ENCODE assay signal across 10 cellular contexts in the genomic region with DNA sequence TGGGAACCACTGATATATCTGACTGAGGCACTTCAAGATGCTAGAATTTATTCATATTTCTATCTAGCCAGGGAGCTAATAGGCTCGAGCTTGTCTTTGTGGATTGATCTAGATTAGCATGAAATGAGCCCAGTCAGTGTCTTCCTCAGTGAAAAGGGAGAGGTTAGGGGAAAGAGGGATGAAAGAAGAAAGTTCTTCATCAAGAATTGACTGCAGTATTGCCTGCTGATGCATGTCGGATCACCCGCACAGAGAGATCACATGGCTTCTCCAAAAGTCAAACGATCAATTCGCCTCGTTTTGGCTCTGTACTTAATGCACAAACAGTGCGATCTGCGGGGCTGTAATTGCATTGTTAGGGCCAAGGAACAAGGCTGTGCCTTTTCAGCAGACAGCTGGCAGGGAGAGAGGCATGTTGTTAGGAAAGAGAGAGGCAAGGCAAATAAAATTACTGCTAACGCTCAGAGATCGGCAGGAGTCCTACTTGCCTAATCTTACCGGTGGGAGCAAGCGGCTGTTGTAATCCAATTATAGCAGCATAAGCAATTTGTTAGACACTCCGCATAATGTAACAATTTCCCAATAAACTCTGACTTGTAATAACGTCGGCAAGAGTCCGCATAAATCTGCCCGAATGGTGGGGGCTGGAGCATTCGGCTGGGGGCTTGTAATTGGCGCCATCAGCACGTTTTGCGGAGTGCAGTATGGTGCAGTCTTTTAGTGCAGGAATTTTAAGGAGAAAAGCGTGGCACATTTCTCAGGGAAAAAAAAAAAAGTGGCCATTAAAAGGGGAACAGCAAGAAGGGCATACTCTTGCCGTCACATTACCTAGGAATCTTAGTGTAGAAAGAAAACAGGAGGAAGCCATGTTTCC.
DNase-seq lines count a peak whose midpoint lies in the region; ATAC-seq and TF ChIP-seq lines count a peak whose summit lies in the region.
"Had no signal": no experiment of that assay in that cellular context is flagged by ENCODE, and none has a peak within 500 bp of the region (broad histone marks: within the 10 kb centered on the region; RNA-seq: fewer than 3 reads in every experiment).

No MANE protein-coding gene starts in this region.

- H3K4me3 ChIP-seq in right lobe of liver, result peak overlapping the region in 2 of 3 donors; percentile 18
- H3K4me3 ChIP-seq: BLaER1 treated with 17β-estradiol and CSF1 and Interleukin-3, amounts not matched to agents 10 nM and 100 nM had no signal

- H3K27ac ChIP-seq in right lobe of liver, result peak overlapping the region in 1 of 3 donors; percentile 38
- H3K27ac ChIP-seq: BLaER1 treated with 17β-estradiol and CSF1 and Interleukin-3, amounts not matched to agents 10 nM and 100 nM had no signal

- TF ChIP-seq POLR2A in right lobe of liver (IDR thresholded peaks at IDR 0.05), result no peak

- ATAC-seq in right lobe of liver (peak; percentile 88 to 95 (median 93)), esophagus mucosa (no peak), HG02623 (IDR thresholded peaks at IDR 0.05; ENCODE audit: unreplicated experiment) (no peak), HG02885 (IDR thresholded peaks at IDR 0.05; ENCODE audit: poor library complexity, unreplicated experiment) (no peak), GM18868 (IDR thresholded peaks at IDR 0.05; ENCODE audit: unreplicated experiment) (no peak)

- TF ChIP-seq CTCF in right lobe of liver (IDR thresholded peaks at IDR 0.05), result no peak

- H3K36me3 ChIP-seq in right lobe of liver, result no peaks in the 10 kb centered on the region

- no peaks in the 10 kb centered on the region for H3K27me3 ChIP-seq in right lobe of liver
- H3K27me3 ChIP-seq: BLaER1 treated with 17β-estradiol and CSF1 and Interleukin-3, amounts not matched to agents 10 nM and 100 nM had no signal

- no peaks in the 10 kb centered on the region for H3K9me3 ChIP-seq in right lobe of liver
- H3K9me3 ChIP-seq: BLaER1 treated with 17β-estradiol and CSF1 and Interleukin-3, amounts not matched to agents 10 nM and 100 nM had no signal

- WGBS in right lobe of liver (ENCODE audit: insufficient coverage, low coverage, low lambda C conversion rate, missing lambda C conversion rate), result 35% methylated on average over 23 of the region's 23 CpGs

- peak; percentile 75 for DNase-seq in Ammon's horn (ENCODE audit: low spot score)
- peak; percentile 29 to 90 (median 60) for DNase-seq in NCI-H1417 (lab: John Stamatoyannopoulos, UW)
- DNase-seq in amniotic epithelial cell (ENCODE audit: low read depth), result peak; percentile 9
- peak; percentile 33 to 70 (median 59) for DNase-seq in right lobe of liver
- DNase-seq: activated CD4-positive, alpha-beta T cell treated with anti-CD3 and anti-CD28 coated beads, Interleukin-2, amount 10 ng/mL, durations not matched to agents 7 days and 5 days had no signal

- intact Hi-C loops in right lobe of liver (cut with DNase I), result no loop called here

- peaks cover 0 to 16% (median 2%) of the 10 kb centered on the region in 4 donors for H3K4me1 ChIP-seq in right lobe of liver
- H3K4me1 ChIP-seq: BLaER1 treated with 17β-estradiol and CSF1 and Interleukin-3, amounts not matched to agents 10 nM and 100 nM had no signal

Comparison
In these comparisons a context has a peak if more than half of its experiments do, and no peak if none do; other contexts are left out.
1. DNase-seq: peak in every context shown above with its lines; median percentile 75 in Ammon's horn; 60 in NCI-H1417; 59 in right lobe of liver; 9 in amniotic epithelial cell.
2. ATAC-seq: peak in right lobe of liver (4 of 4); none in esophagus mucosa (single experiment), HG02623 (single experiment), HG02885 (single experiment) and GM18868 (single experiment).